Comparison of ENCODE assay signal across 3 cellular contexts in genomic region chr1:203758749-203759148, GRCh38. TPM values are rescaled to one million over a fixed set of nuclear protein-coding genes. Genes with fewer than 3 reads are reported as not detected.
"Had no signal": no experiment of that assay in that cellular context is flagged by ENCODE, and none has a peak within 500 bp of the region (broad histone marks: within the 10 kb centered on the region; RNA-seq: fewer than 3 reads in every experiment).

No MANE protein-coding gene starts in this region.

RNA-seq across cellular contexts. Expression of gene LAX1, which starts 6.2 kb away (rescaled TPM):
- total RNA-seq: dermis blood vessel endothelial cell, fibroblast of lung, fibroblast of villous mesenchyme had no signal
